Comparison of ENCODE assay signal across 23 cellular contexts in the genomic region with DNA sequence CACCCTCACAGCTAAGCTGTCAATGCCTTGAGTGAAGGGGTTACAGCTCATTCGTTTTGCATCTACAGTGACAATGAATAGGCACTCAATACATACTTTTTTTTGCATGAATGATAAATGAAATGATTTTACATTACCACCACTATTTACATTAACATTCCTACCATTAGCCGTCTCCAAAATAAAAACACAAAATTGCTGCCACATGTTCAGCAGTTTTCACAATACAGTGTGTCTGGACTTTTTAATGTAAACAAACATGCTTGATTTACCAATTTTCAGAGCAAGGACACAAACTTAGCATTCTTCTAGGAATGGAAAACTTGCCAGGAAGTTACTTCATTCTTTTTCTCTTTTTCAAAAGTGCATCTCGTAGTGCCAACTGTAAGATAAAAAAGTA. TPM values are rescaled to one million over a fixed set of nuclear protein-coding genes. Genes with fewer than 3 reads are reported as not detected.
DNase-seq lines count a peak whose midpoint lies in the region; ATAC-seq and TF ChIP-seq lines count a peak whose summit lies in the region.
"Had no signal": no experiment of that assay in that cellular context is flagged by ENCODE, and none has a peak within 500 bp of the region (broad histone marks: within the 10 kb centered on the region; RNA-seq: fewer than 3 reads in every experiment).

No MANE protein-coding gene starts in this region.

- H2AK5ac ChIP-seq in IMR-90 (ENCODE audit: low read depth, low read length) = no peak overlapping the region
- H2AK5ac ChIP-seq in mesenchymal stem cell (ENCODE audit: low read length, severe bottlenecking) = no peak overlapping the region

- WGBS in IMR-90 (ENCODE audit: extremely low coverage in 2 of 2, insufficient read length in 1 of 2), 2 experiments = no CpG with 5 or more reads among the region's 3 CpGs
- 55% methylated on average over 1 of the region's 3 CpGs for WGBS in mesenchymal stem cell

- H3K4ac ChIP-seq in IMR-90 (ENCODE audit: low read depth, low read length) (no peak overlapping the region), mesenchymal stem cell (ENCODE audit: low read depth in 1 of 2, low read length in 2 of 2) (no peak overlapping the region)

- no peak overlapping the region for H2BK20ac ChIP-seq in IMR-90 (ENCODE audit: low read depth, low read length)

- dilution Hi-C loops in IMR-90 (cut with HindIII; ENCODE audit: low sequenced_read_pairs, unreplicated experiment) = no loop called here

- no peak overlapping the region for H3K4me2 ChIP-seq in IMR-90 (ENCODE audit: low read depth, low read length)
- H3K4me2 ChIP-seq in mesenchymal stem cell (ENCODE audit: low read length, poor library complexity, severe bottlenecking) = no peak overlapping the region
- H3K4me2 ChIP-seq: A549 had no signal

- H3K27ac Mint-ChIP-seq in activated CD4-positive, alpha-beta T cell treated with anti-CD3 and anti-CD28 coated beads, Interleukin-2, amount 10 ng/mL, durations not matched to agents 7 days and 5 days = no peak overlapping the region

- H4K91ac ChIP-seq in IMR-90 (ENCODE audit: insufficient read depth, low read depth, low read length) (no peak overlapping the region), mesenchymal stem cell (ENCODE audit: low read length) (no peak overlapping the region)

- no peaks in the 10 kb centered on the region for H3K27me3 ChIP-seq in IMR-90 (ENCODE audit: control insufficient read depth, insufficient read depth, low read length)
- no peaks in the 10 kb centered on the region for H3K27me3 ChIP-seq in mesenchymal stem cell (ENCODE audit: control insufficient read depth in 1 of 2, insufficient read depth in 1 of 2, low read length in 2 of 2)

- no TSS peak for BruUV-seq in IMR-90 (replicated peaks; lab: Mats Ljungman, UMichigan)

- DNase-seq in DMS114 treated with DMSO at 0.1 percent for 48 hours (lab: John Stamatoyannopoulos, UW; ENCODE audit: unreplicated experiment) (peak; percentile 48), IMR-90 (peak; percentile 41), choroid plexus epithelial cell (ENCODE audit: low read depth) (peak; percentile 37), mesenchymal stem cell (peak; percentile 71), erythroblast (lab: John Stamatoyannopoulos, UW) (no peak)
- DNase-seq in stimulated activated CD8-positive, alpha-beta memory T cell treated with anti-CD3 and anti-CD28 coated beads, Interleukin-4, amount 100 ng/mL, for 48 hours = no peak
- DNase-seq in activated CD4-positive, alpha-beta T cell treated with anti-CD3 and anti-CD28 coated beads, Interleukin-2, amount 10 ng/mL, durations not matched to agents 7 days and 5 days = no peak
- DNase-seq in stimulated activated naive CD8-positive, alpha-beta T cell treated with anti-CD3 and anti-CD28 coated beads, Interleukin-15, Interleukin-2, amounts not matched to agents 100 U/mL and 50 U/mL, for 24 hours = no peak
- DNase-seq: AML-193, GF-D8, GM23248, KG1, MV-4-11, NCI-H187, NCI-H2107, NCI-H510A, NCI-H748 treated with DMSO at 0.1 percent for 48 hours, OCI-M1, Right ventricle myocardium superior had no signal

- H3K56ac ChIP-seq in IMR-90 (ENCODE audit: extremely low read depth, insufficient read depth, low read length) = no peak overlapping the region

- H2BK5ac ChIP-seq in IMR-90 (ENCODE audit: low read depth, low read length, poor library complexity, severe bottlenecking) (peak overlapping the region; percentile 70), mesenchymal stem cell (ENCODE audit: low read depth, low read length, poor library complexity, severe bottlenecking) (no peak overlapping the region)

- no peak overlapping the region for H3K9ac ChIP-seq in IMR-90 (ENCODE audit: low read depth, low read length)
- no peak overlapping the region for H3K9ac ChIP-seq in mesenchymal stem cell (ENCODE audit: low read length)
- H3K9ac ChIP-seq: GM23248 had no signal

- H3K14ac ChIP-seq in IMR-90 (replicated peaks; ENCODE audit: low read depth, low read length) = no peak overlapping the region
- no peak overlapping the region for H3K14ac ChIP-seq in mesenchymal stem cell (ENCODE audit: low read length in 2 of 2)

- intact Hi-C loops in IMR-90 (cut with micrococcal nuclease) = loop anchor here (5.0 kb wide), 1 partner anchor 33 kb away; no protein-coding TSS in a partner anchor

- peaks cover 44% of the 10 kb centered on the region for H3K36me3 Mint-ChIP-seq in activated CD4-positive, alpha-beta T cell treated with anti-CD3 and anti-CD28 coated beads, Interleukin-2, amount 10 ng/mL, durations not matched to agents 7 days and 5 days (ENCODE audit: low read depth)

- no peak overlapping the region for H3K4me3 ChIP-seq in IMR-90 (ENCODE audit: insufficient read depth, low read depth, low read length)
- H3K4me3 ChIP-seq in choroid plexus epithelial cell (ENCODE audit: low read depth, low read length) = no peak overlapping the region
- no peak overlapping the region for H3K4me3 ChIP-seq in mesenchymal stem cell (ENCODE audit: insufficient read depth in 1 of 2, low read depth in 1 of 2, low read length in 2 of 2)
- H3K4me3 ChIP-seq: A549, GM23248, SK-N-MC had no signal

- H4K5ac ChIP-seq in IMR-90 (ENCODE audit: low read depth, low read length) = no peak overlapping the region

- no peak overlapping the region for H2BK120ac ChIP-seq in IMR-90 (ENCODE audit: low read depth, low read length)
- no peak overlapping the region for H2BK120ac ChIP-seq in mesenchymal stem cell (ENCODE audit: low read depth, low read length)

- H3K9me1 ChIP-seq in IMR-90 (ENCODE audit: insufficient read depth, low read length) = no peaks in the 10 kb centered on the region

- H2AK9ac ChIP-seq in IMR-90 (replicated peaks; ENCODE audit: low read depth, low read length, poor library complexity) = no peak overlapping the region

- no peaks in the 10 kb centered on the region; the same call in 1 of the 2 replicates for H3K4me1 ChIP-seq in IMR-90 (ENCODE audit: control insufficient read depth, insufficient read depth, low read length)
- no peaks in the 10 kb centered on the region for H3K4me1 ChIP-seq in mesenchymal stem cell (ENCODE audit: control insufficient read depth, insufficient read depth, low read depth, low read length)
- H3K4me1 ChIP-seq: A549 had no signal

- H3K27me3 Mint-ChIP-seq in activated CD4-positive, alpha-beta T cell treated with anti-CD3 and anti-CD28 coated beads, Interleukin-2, amount 10 ng/mL, durations not matched to agents 7 days and 5 days = no peaks in the 10 kb centered on the region

- H3K9me3 ChIP-seq in IMR-90 (ENCODE audit: control insufficient read depth, insufficient read depth, low read length) (no peaks in the 10 kb centered on the region), mesenchymal stem cell (ENCODE audit: control insufficient read depth, low read length) (no peaks in the 10 kb centered on the region)
- H3K9me3 ChIP-seq: A549 had no signal

- TF ChIP-seq CTCF in IMR-90 (conservative IDR thresholded peaks at IDR 0.05; ENCODE audit: low read depth, low read length) = no peak
- TF ChIP-seq CTCF in choroid plexus epithelial cell (conservative IDR thresholded peaks at IDR 0.05; ENCODE audit: low read depth, low read length) = no peak

- peaks cover 3% of the 10 kb centered on the region; the same call in 1 of the 2 replicates for H4K20me1 ChIP-seq in IMR-90 (ENCODE audit: insufficient read depth, low read length)

- H3K23ac ChIP-seq in IMR-90 (ENCODE audit: low read depth, low read length) (no peak overlapping the region), mesenchymal stem cell (ENCODE audit: low read length in 2 of 2) (no peak overlapping the region)

- H2BK15ac ChIP-seq in IMR-90 (ENCODE audit: low read depth, low read length) (no peak overlapping the region), mesenchymal stem cell (ENCODE audit: low read depth, poor library complexity, severe bottlenecking) (no peak overlapping the region)

- no peak for TF ChIP-seq RAD21 in IMR-90 (IDR thresholded peaks at IDR 0.05; ENCODE audit: low read length)

- H3K4me1 Mint-ChIP-seq in activated CD4-positive, alpha-beta T cell treated with anti-CD3 and anti-CD28 coated beads, Interleukin-2, amount 10 ng/mL, durations not matched to agents 7 days and 5 days = peaks cover 4% of the 10 kb centered on the region

- CTCF ChIA-PET in IMR-90 (lab: Yijun Ruan, JAX) = no interaction called here
- CTCF ChIA-PET in activated CD4-positive, alpha-beta T cell treated with anti-CD3 and anti-CD28 coated beads, Interleukin-2, amount 10 ng/mL, durations not matched to agents 7 days and 5 days (lab: Charles Lee) = no interaction called here

- no peak overlapping the region for H2BK12ac ChIP-seq in mesenchymal stem cell (ENCODE audit: low read length in 2 of 2)

- peak; percentile 69 for ATAC-seq in IMR-90 (ENCODE audit: low read depth)
- ATAC-seq in stimulated activated naive CD8-positive, alpha-beta T cell treated with anti-CD3 and anti-CD28 coated beads, Interleukin-15, Interleukin-2, amounts not matched to agents 100 U/mL and 50 U/mL, for 24 hours = no peak
- ATAC-seq: A549, HepG2 had no signal

- no peak overlapping the region for H3K18ac ChIP-seq in IMR-90 (ENCODE audit: low read depth, low read length)
- H3K18ac ChIP-seq in mesenchymal stem cell (ENCODE audit: low read depth in 1 of 2, low read length in 2 of 2) = no peak overlapping the region

- POLR2A ChIA-PET in IMR-90 (lab: Charles Lee; ENCODE audit: unreplicated experiment) = no interaction called here
- POLR2A ChIA-PET in activated CD4-positive, alpha-beta T cell treated with anti-CD3 and anti-CD28 coated beads, Interleukin-2, amount 10 ng/mL, durations not matched to agents 7 days and 5 days (lab: Charles Lee) = no interaction called here

- no peaks in the 10 kb centered on the region for H3K9me3 Mint-ChIP-seq in activated CD4-positive, alpha-beta T cell treated with anti-CD3 and anti-CD28 coated beads, Interleukin-2, amount 10 ng/mL, durations not matched to agents 7 days and 5 days

- no peak overlapping the region for H3K27ac ChIP-seq in IMR-90 (ENCODE audit: insufficient read depth, low read length)
- no peak overlapping the region for H3K27ac ChIP-seq in mesenchymal stem cell (ENCODE audit: low read length, poor library complexity, severe bottlenecking)
- H3K27ac ChIP-seq: A549, C4-2B, GM23248, SK-N-MC had no signal

- no peak overlapping the region for H3K4me3 Mint-ChIP-seq in activated CD4-positive, alpha-beta T cell treated with anti-CD3 and anti-CD28 coated beads, Interleukin-2, amount 10 ng/mL, durations not matched to agents 7 days and 5 days

- H3K79me1 ChIP-seq in IMR-90 (ENCODE audit: low read depth in 1 of 2, low read length in 2 of 2) = no peaks in the 10 kb centered on the region; a peak in 2 of 4 replicates
- peaks cover 6% of the 10 kb centered on the region for H3K79me1 ChIP-seq in mesenchymal stem cell (replicated peaks; ENCODE audit: low read length, poor library complexity, severe bottlenecking)

- H4K8ac ChIP-seq in IMR-90 (ENCODE audit: low read depth in 2 of 2, low read length in 2 of 2) (no peak overlapping the region), mesenchymal stem cell (ENCODE audit: low read length) (no peak overlapping the region)

- TF ChIP-seq POLR2A in IMR-90 (IDR thresholded peaks at IDR 0.05; ENCODE audit: low read depth, low read length) (no peak), erythroblast (IDR thresholded peaks at IDR 0.05; ENCODE audit: low read length) (no peak)

- H2AFZ ChIP-seq in IMR-90 (replicated peaks; ENCODE audit: low read length, poor library complexity) (no peak overlapping the region), mesenchymal stem cell (ENCODE audit: low read depth, low read length) (no peak overlapping the region)
- H2AFZ ChIP-seq: GM23248 had no signal

- peaks cover 28% of the 10 kb centered on the region for H3K36me3 ChIP-seq in IMR-90 (ENCODE audit: control insufficient read depth, insufficient read depth, low read length)
- H3K36me3 ChIP-seq in mesenchymal stem cell (ENCODE audit: control insufficient read depth in 1 of 2, insufficient read depth in 2 of 2, low read depth in 1 of 2, low read length in 2 of 2) = peaks cover 24 to 91% of the 10 kb centered on the region in 2 experiments

- in situ Hi-C loops in IMR-90 (cut with MboI; ENCODE audit: low sequenced_read_pairs) = loop anchor here (25.0 kb wide), 1 partner anchor 163 kb away; no protein-coding TSS in a partner anchor

RNA-seq across cellular contexts. Expression of gene NAAA, which starts 9.6 kb away (rescaled TPM):
- 15.8 and 17.6 TPM in 2 replicates for total RNA-seq in IMR-90 (2012; rRNA removed)
- polyA plus RNA-seq in IMR-90 (2012; rRNA removed) = 25.3 and 26.4 TPM in 2 replicates
- polyA plus RNA-seq in IMR-90 (2012; cell fraction: cytosol; rRNA removed) = 48.7 and 77.9 TPM in 2 replicates
- 12.7 and 38.6 TPM in 2 replicates for polyA plus RNA-seq in IMR-90 (2012; cell fraction: nucleus; rRNA removed; ENCODE audit: low replicate concordance)
- 33.1 TPM for polyA plus RNA-seq in mesenchymal stem cell (2013, experiment 1 of 2)
- polyA plus RNA-seq in mesenchymal stem cell (2013, experiment 2 of 2) = 35.5 TPM
- total RNA-seq in activated CD4-positive, alpha-beta T cell treated with anti-CD3 and anti-CD28 coated beads, Interleukin-2, amount 10 ng/mL, durations not matched to agents 7 days and 5 days = 10 to 100 TPM; 39.6 to 41.1 TPM

RNA-seq across cellular contexts. Expression of gene SDAD1, which starts 40.3 kb away (rescaled TPM):
- total RNA-seq in IMR-90 (2012; rRNA removed) = 27.4 and 35.3 TPM in 2 replicates
- 14.4 and 16.8 TPM in 2 replicates for polyA plus RNA-seq in IMR-90 (2012; rRNA removed)
- 3.2 and 3.4 TPM in 2 replicates for polyA plus RNA-seq in IMR-90 (2012; cell fraction: cytosol; rRNA removed)
- polyA plus RNA-seq in IMR-90 (2012; cell fraction: nucleus; rRNA removed; ENCODE audit: low replicate concordance) = 2.8 and 14.4 TPM in 2 replicates
- polyA plus RNA-seq in mesenchymal stem cell (2013, experiment 1 of 2) = 36.4 TPM
- polyA plus RNA-seq in mesenchymal stem cell (2013, experiment 2 of 2) = 35.9 TPM
- total RNA-seq in activated CD4-positive, alpha-beta T cell treated with anti-CD3 and anti-CD28 coated beads, Interleukin-2, amount 10 ng/mL, durations not matched to agents 7 days and 5 days = 10 to 100 TPM; 48.2 to 59.6 TPM

RNA-seq across cellular contexts. Expression of gene PPEF2, which starts 48.2 kb away (rescaled TPM):
- not detected in 2 replicates for total RNA-seq in IMR-90 (2012; rRNA removed)
- not detected in 2 replicates for polyA plus RNA-seq in IMR-90 (2012; rRNA removed)
- not detected in 2 replicates for polyA plus RNA-seq in IMR-90 (2012; cell fraction: cytosol; rRNA removed)
- 0.02 TPM in 2 replicates for polyA plus RNA-seq in IMR-90 (2012; cell fraction: nucleus; rRNA removed; ENCODE audit: low replicate concordance)
- polyA plus RNA-seq in mesenchymal stem cell (2013, experiment 1 of 2) = not detected
- not detected for polyA plus RNA-seq in mesenchymal stem cell (2013, experiment 2 of 2)
- total RNA-seq in activated CD4-positive, alpha-beta T cell treated with anti-CD3 and anti-CD28 coated beads, Interleukin-2, amount 10 ng/mL, durations not matched to agents 7 days and 5 days = under 1 TPM; 0.10 to 0.12 TPM
- total RNA-seq: GM23248, HepG2, Right ventricle myocardium superior had no signal
- polyA plus RNA-seq: GM23248 had no signal

RNA-seq across cellular contexts. Expression of gene CXCL9, which starts 56.9 kb away (rescaled TPM):
- total RNA-seq in IMR-90 (2012; rRNA removed) = not detected in 2 replicates
- polyA plus RNA-seq in IMR-90 (2012; rRNA removed) = not detected in 2 replicates
- not detected in 2 replicates for polyA plus RNA-seq in IMR-90 (2012; cell fraction: cytosol; rRNA removed)
- not detected in 2 replicates for polyA plus RNA-seq in IMR-90 (2012; cell fraction: nucleus; rRNA removed; ENCODE audit: low replicate concordance)
- 0.01 TPM for polyA plus RNA-seq in mesenchymal stem cell (2013, experiment 1 of 2)
- polyA plus RNA-seq in mesenchymal stem cell (2013, experiment 2 of 2) = 0.01 TPM
- total RNA-seq in activated CD4-positive, alpha-beta T cell treated with anti-CD3 and anti-CD28 coated beads, Interleukin-2, amount 10 ng/mL, durations not matched to agents 7 days and 5 days = under 1 TPM in 1 of 2 experiments, not detected in 1; 0.15 TPM
- total RNA-seq: GM23248, HepG2 had no signal
- polyA plus RNA-seq: A549, GM23248, HepG2 had no signal

Comparison
In these comparisons a context has a peak if more than half of its experiments do, and no peak if none do; other contexts are left out.
1. DNase-seq: peak in DMS114 treated with DMSO at 0.1 percent for 48 hours (single experiment), IMR-90 (single experiment), choroid plexus epithelial cell (single experiment) and mesenchymal stem cell (single experiment); none in stimulated activated CD8-positive, alpha-beta memory T cell treated with anti-CD3 and anti-CD28 coated beads, Interleukin-4, amount 100 ng/mL, for 48 hours (single experiment), activated CD4-positive, alpha-beta T cell treated with anti-CD3 and anti-CD28 coated beads, Interleukin-2, amount 10 ng/mL, durations not matched to agents 7 days and 5 days (single experiment), erythroblast (0 of 2) and stimulated activated naive CD8-positive, alpha-beta T cell treated with anti-CD3 and anti-CD28 coated beads, Interleukin-15, Interleukin-2, amounts not matched to agents 100 U/mL and 50 U/mL, for 24 hours (single experiment).